ENCODE assay signal across 9 cellular contexts in the genomic region with DNA sequence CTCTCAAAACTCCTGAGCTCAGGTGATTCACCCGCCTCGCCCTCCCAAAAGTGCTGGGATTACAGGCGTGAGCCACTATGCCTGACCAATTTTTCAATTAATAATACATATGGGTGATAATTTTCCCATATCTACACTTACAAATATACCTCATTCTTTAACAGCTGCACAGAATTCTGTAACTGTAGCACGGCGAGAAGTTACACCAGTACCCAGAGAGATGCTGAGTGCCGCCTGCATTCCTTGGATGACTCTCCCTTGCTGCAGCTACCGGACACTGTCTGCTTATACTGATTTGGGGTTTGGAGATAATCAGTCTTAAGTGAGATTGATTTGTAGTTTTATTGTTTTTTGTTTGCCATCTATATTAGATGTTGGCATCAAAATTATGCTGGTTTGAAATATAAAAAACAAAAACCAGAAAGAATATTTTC. TPM values are rescaled to one million over a fixed set of nuclear protein-coding genes. Genes with fewer than 3 reads are reported as not detected.
DNase-seq lines count a peak whose midpoint lies in the region; ATAC-seq and TF ChIP-seq lines count a peak whose summit lies in the region.
"Had no signal": no experiment of that assay in that cellular context is flagged by ENCODE, and none has a peak within 500 bp of the region (broad histone marks: within the 10 kb centered on the region; RNA-seq: fewer than 3 reads in every experiment).

No MANE protein-coding gene starts in this region.

- H4K20me1 ChIP-seq in neural progenitor cell (ENCODE audit: low read depth): no peaks in the 10 kb centered on the region

- no peak overlapping the region for H3K9ac ChIP-seq in neural progenitor cell

- H3K27me3 ChIP-seq in neural progenitor cell: peaks cover 18% of the 10 kb centered on the region
- H3K27me3 ChIP-seq in uterus: no peaks in the 10 kb centered on the region
- H3K27me3 ChIP-seq: SJSA1 had no signal

- peaks cover 2% of the 10 kb centered on the region for H3K36me3 Mint-ChIP-seq in T-helper 17 cell (ENCODE audit: low read depth)
- H3K36me3 Mint-ChIP-seq in neural progenitor cell: peaks cover 16% of the 10 kb centered on the region

- no peaks in the 10 kb centered on the region for H3K27me3 Mint-ChIP-seq in T-helper 17 cell
- no peaks in the 10 kb centered on the region for H3K27me3 Mint-ChIP-seq in neural progenitor cell (ENCODE audit: insufficient read depth, low read depth)

- H3K4me1 ChIP-seq in neural progenitor cell: peaks cover 6% of the 10 kb centered on the region
- H3K4me1 ChIP-seq in uterus: no peaks in the 10 kb centered on the region

- no peak overlapping the region for H3K27ac ChIP-seq in neural progenitor cell
- H3K27ac ChIP-seq in uterus: no peak overlapping the region
- H3K27ac ChIP-seq: SJSA1 had no signal

- H3K27ac Mint-ChIP-seq in T-helper 17 cell (peak overlapping the region; percentile 99), neural progenitor cell (no peak overlapping the region)

- H3K9me3 Mint-ChIP-seq in neural progenitor cell: peaks cover 5% of the 10 kb centered on the region

- H3K4me3 ChIP-seq in neural progenitor cell (no peak overlapping the region), uterus (no peak overlapping the region)
- H3K4me3 ChIP-seq: SJSA1 had no signal

- intact Hi-C loops in uterus (cut with DNase I; ENCODE audit: low total_unique reads): no loop called here

- no peak overlapping the region for H2AFZ ChIP-seq in neural progenitor cell (replicated peaks)

- H3K4me3 Mint-ChIP-seq in T-helper 17 cell (peak overlapping the region; percentile 83), neural progenitor cell (no peak overlapping the region)

- DNase-seq in T-helper 17 cell (no peak), neural progenitor cell (ENCODE audit: low spot score) (peak; percentile 13), uterus (no peak)
- DNase-seq: KG1 had no signal

- H3K9me3 ChIP-seq in T-helper 17 cell (ENCODE audit: control insufficient read depth, low read length, poor library complexity, severe bottlenecking) (no peaks in the 10 kb centered on the region), neural progenitor cell (ENCODE audit: low read depth) (no peaks in the 10 kb centered on the region), uterus (no peaks in the 10 kb centered on the region)
- H3K9me3 ChIP-seq: SJSA1 had no signal

- TF ChIP-seq CTCF in neural progenitor cell (IDR thresholded peaks at IDR 0.05) (no peak), uterus (IDR thresholded peaks at IDR 0.05) (no peak)

- no peak overlapping the region for H3K4me2 ChIP-seq in neural progenitor cell

- H3K79me2 ChIP-seq in neural progenitor cell (ENCODE audit: low read depth): no peaks in the 10 kb centered on the region

- H3K4me1 Mint-ChIP-seq in T-helper 17 cell: peaks cover 58% of the 10 kb centered on the region
- H3K4me1 Mint-ChIP-seq in neural progenitor cell: peaks cover 9% of the 10 kb centered on the region

- ATAC-seq in GM19035 (IDR thresholded peaks at IDR 0.05; ENCODE audit: unreplicated experiment) (peak; percentile 26), HG02840 (IDR thresholded peaks at IDR 0.05; ENCODE audit: low FRiP score, unreplicated experiment) (peak; percentile 8), T-helper 17 cell (no peak), HG02678 (IDR thresholded peaks at IDR 0.05; ENCODE audit: unreplicated experiment) (no peak), GM19467 (IDR thresholded peaks at IDR 0.05; ENCODE audit: unreplicated experiment) (no peak)

- H3F3A ChIP-seq in neural progenitor cell (ENCODE audit: low read depth): no peaks in the 10 kb centered on the region

- H3K36me3 ChIP-seq in neural progenitor cell (no peaks in the 10 kb centered on the region), uterus (no peaks in the 10 kb centered on the region)

- TF ChIP-seq POLR2A in uterus (IDR thresholded peaks at IDR 0.05): no peak

RNA-seq across cellular contexts. Expression of a gene that starts 5.8 kb away (rescaled TPM):
- total RNA-seq in T-helper 17 cell: 10 to 100 TPM; 38.4 to 98.7 TPM
- total RNA-seq in neural progenitor cell (ENCODE audit: low replicate concordance): 5.2 and 5.7 TPM in 2 replicates
- total RNA-seq in uterus: 10 to 100 TPM in 1 of 4 donors, 1 to 10 TPM in 3; 5.6 to 12.6 (median 7.7) TPM

RNA-seq across cellular contexts. Expression of a gene that starts 17.3 kb away (rescaled TPM):
- total RNA-seq in T-helper 17 cell (10 to 100 TPM in 1 of 2 donors, 1 to 10 TPM in 1; 7.1 to 18.2 TPM), neural progenitor cell (ENCODE audit: low replicate concordance) (0.19 and 0.41 TPM in 2 replicates), uterus (10 to 100 TPM in 3 of 4 donors, 1 to 10 TPM in 1; 6.9 to 42.2 (median 22.9) TPM)

RNA-seq across cellular contexts. Expression of a gene that starts 48.3 kb away (rescaled TPM):
- total RNA-seq in T-helper 17 cell (10 to 100 TPM; 10.4 to 15.2 TPM), neural progenitor cell (ENCODE audit: low replicate concordance) (28.5 and 41.9 TPM in 2 replicates), uterus (10 to 100 TPM in 3 of 4 donors, 1 to 10 TPM in 1; 2.3 to 37.7 (median 17.6) TPM)

Comparison
In these comparisons a context has a peak if more than half of its experiments do, and no peak if none do; other contexts are left out.
1. ATAC-seq: peak in GM19035 (single experiment) and HG02840 (single experiment); none in T-helper 17 cell (single experiment), HG02678 (single experiment) and GM19467 (single experiment).